In genomic region chr15:70068783-70069565, GRCh38 we compare ENCODE assay signal across 21 cellular contexts.
"Had no signal": no experiment of that assay in that cellular context is flagged by ENCODE, and none has a peak within 500 bp of the region (broad histone marks: within the 10 kb centered on the region; RNA-seq: fewer than 3 reads in every experiment).

No MANE protein-coding gene starts in this region.

- H3K4me2 ChIP-seq: neural progenitor cell had no signal

- H3K9me3 Mint-ChIP-seq: activated CD4-positive, alpha-beta memory T cell treated with anti-CD3 and anti-CD28 coated beads for 36 hours; activated naive CD8-positive, alpha-beta T cell treated with anti-CD3 and anti-CD28 coated beads, Interleukin-2, amount 50 U/mL, for 24 hours; activated T-cell treated with anti-CD3 and anti-CD28 coated beads, Interleukin-2, amount 50 U/mL, for 24 hours; naive B cell had no signal

- H3K4me3 ChIP-seq: ascending aorta, coronary artery, esophagus squamous epithelium, lower lobe of right lung, neural progenitor cell, ovary, transverse colon had no signal

- H3K9me3 ChIP-seq: ascending aorta, esophagus squamous epithelium, lower lobe of right lung, ovary, transverse colon had no signal

- FAIRE-seq: endothelial cell of umbilical vein had no signal

- H3K27me3 ChIP-seq: ascending aorta, esophagus squamous epithelium, neural progenitor cell, ovary, transverse colon had no signal

- H3K27ac Mint-ChIP-seq: activated CD4-positive, alpha-beta memory T cell treated with anti-CD3 and anti-CD28 coated beads for 36 hours; activated CD4-positive, alpha-beta T cell treated with anti-CD3 and anti-CD28 coated beads for 36 hours; activated naive CD8-positive, alpha-beta T cell treated with anti-CD3 and anti-CD28 coated beads, Interleukin-2, amount 50 U/mL, for 24 hours; activated T-cell treated with anti-CD3 and anti-CD28 coated beads, Interleukin-2, amount 50 U/mL, for 24 hours; neural progenitor cell; T-helper 17 cell had no signal

- H3K27me3 Mint-ChIP-seq: activated CD4-positive, alpha-beta memory T cell treated with anti-CD3 and anti-CD28 coated beads for 36 hours; activated CD4-positive, alpha-beta T cell treated with anti-CD3 and anti-CD28 coated beads for 36 hours; activated naive CD8-positive, alpha-beta T cell treated with anti-CD3 and anti-CD28 coated beads, Interleukin-2, amount 50 U/mL, for 24 hours; activated T-cell treated with anti-CD3 and anti-CD28 coated beads, Interleukin-2, amount 50 U/mL, for 24 hours; naive B cell; T-helper 17 cell had no signal

- H2AFZ ChIP-seq: neural progenitor cell had no signal

- DNase-seq: activated CD4-positive, alpha-beta memory T cell treated with anti-CD3 and anti-CD28 coated beads for 36 hours; activated CD4-positive, alpha-beta T cell treated with anti-CD3 and anti-CD28 coated beads for 36 hours; activated gamma-delta T cell treated with Interleukin-2 at 50 U/mL for 16 hours; activated naive CD8-positive, alpha-beta T cell treated with anti-CD3 and anti-CD28 coated beads, Interleukin-2, amount 50 U/mL, for 24 hours; activated T-cell treated with anti-CD3 and anti-CD28 coated beads, Interleukin-2, amount 50 U/mL, for 24 hours; effector CD8-positive, alpha-beta T cell; esophagus squamous epithelium; kidney glomerular epithelial cell; lower lobe of right lung; naive B cell; stimulated activated CD4-positive, alpha-beta T cell treated with anti-CD3 and anti-CD28 coated beads, Interleukin-15, amount 100 ng/mL, for 24 hours; stimulated activated CD4-positive, alpha-beta T cell treated with anti-CD3 and anti-CD28 coated beads, Interleukin-4, amount 100 ng/mL, for 1 hour; stimulated activated naive CD4-positive, alpha-beta T cell; T-helper 17 cell; transverse colon; WERI-Rb-1 had no signal

- H3K4me3 Mint-ChIP-seq: activated CD4-positive, alpha-beta memory T cell treated with anti-CD3 and anti-CD28 coated beads for 36 hours; activated CD4-positive, alpha-beta T cell treated with anti-CD3 and anti-CD28 coated beads for 36 hours; activated naive CD8-positive, alpha-beta T cell treated with anti-CD3 and anti-CD28 coated beads, Interleukin-2, amount 50 U/mL, for 24 hours; activated T-cell treated with anti-CD3 and anti-CD28 coated beads, Interleukin-2, amount 50 U/mL, for 24 hours; naive B cell; neural progenitor cell; T-helper 17 cell had no signal

- H3K4me1 ChIP-seq: ascending aorta had no signal

- H3K36me3 ChIP-seq: neural progenitor cell, ovary had no signal

- ATAC-seq: activated CD4-positive, alpha-beta T cell treated with anti-CD3 and anti-CD28 coated beads for 36 hours; activated naive CD8-positive, alpha-beta T cell treated with anti-CD3 and anti-CD28 coated beads, Interleukin-2, amount 50 U/mL, for 24 hours; lower lobe of right lung; T-helper 17 cell had no signal

- H3K27ac ChIP-seq: ascending aorta, coronary artery, esophagus squamous epithelium, lower lobe of right lung, neural progenitor cell, ovary, WERI-Rb-1 had no signal
